1 cellular context compared by ENCODE assay signal in the genomic region with DNA sequence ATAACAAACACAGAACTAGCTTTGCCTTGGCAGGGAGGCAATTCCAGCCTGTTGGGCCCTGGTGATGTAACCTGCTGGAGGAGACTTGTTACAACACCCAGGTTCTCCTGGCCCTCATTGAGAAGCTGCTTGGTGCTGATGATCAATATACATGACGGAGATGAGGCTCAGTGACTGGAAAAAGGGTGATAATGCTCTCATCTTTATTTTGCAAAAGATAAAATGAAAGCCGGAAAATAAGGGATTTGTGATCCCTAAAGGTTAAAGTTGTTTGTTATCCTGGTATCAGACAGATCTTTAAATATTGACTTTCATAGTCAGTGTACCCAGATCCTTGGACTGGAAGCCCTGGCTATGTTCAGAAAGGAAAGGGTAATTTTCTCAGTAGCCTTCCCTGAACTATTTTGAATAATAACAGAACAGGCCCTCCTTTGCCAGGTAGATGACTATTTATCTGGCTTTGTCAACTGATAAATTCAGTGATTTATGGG.
TF ChIP-seq lines count a peak whose summit lies in the region.

No MANE protein-coding gene starts in this region.

TF ChIP-seq in HepG2, 621 proteins besides CTCF, POLR2A, EP300 and RAD21 (continued from another document):
- TF ChIP-seq ZNF318 (CRISPR knock-in tag; IDR thresholded peaks at IDR 0.05) = no peak
- TF ChIP-seq ZNF7 (CRISPR knock-in tag; IDR thresholded peaks at IDR 0.05) = no peak
- TF ChIP-seq, protein P1, sequence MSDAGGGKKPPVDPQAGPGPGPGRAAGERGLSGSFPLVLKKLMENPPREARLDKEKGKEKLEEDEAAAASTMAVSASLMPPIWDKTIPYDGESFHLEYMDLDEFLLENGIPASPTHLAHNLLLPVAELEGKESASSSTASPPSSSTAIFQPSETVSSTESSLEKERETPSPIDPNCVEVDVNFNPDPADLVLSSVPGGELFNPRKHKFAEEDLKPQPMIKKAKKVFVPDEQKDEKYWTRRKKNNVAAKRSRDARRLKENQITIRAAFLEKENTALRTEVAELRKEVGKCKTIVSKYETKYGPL (CRISPR knock-in tag; IDR thresholded peaks at IDR 0.05) = 0 out of 2 replicates have a peak, but pooled peaks have one; percentile 20
- TF ChIP-seq ELF3 (CRISPR knock-in tag; IDR thresholded peaks at IDR 0.05) = peak; percentile 20; the same call in 1 of the 2 replicates
- 0 out of 2 replicates have a peak, but pooled peaks have one; percentile 37 for TF ChIP-seq HMG20B (CRISPR knock-in tag; conservative IDR thresholded peaks at IDR 0.05)
- no peak for TF ChIP-seq ZC3H4 (CRISPR knock-in tag; IDR thresholded peaks at IDR 0.05; ENCODE audit: borderline replicate concordance)
- 0 out of 2 replicates have a peak, but pooled peaks have one; percentile 36 for TF ChIP-seq RCOR2 (CRISPR knock-in tag; IDR thresholded peaks at IDR 0.05)
- TF ChIP-seq TBX2 (CRISPR knock-in tag; IDR thresholded peaks at IDR 0.05; ENCODE audit: borderline replicate concordance) = peak; percentile 73
- TF ChIP-seq SRY (CRISPR knock-in tag; IDR thresholded peaks at IDR 0.05) = no peak
- peak; percentile 39; the same call in 1 of the 2 replicates for TF ChIP-seq GATAD2A (CRISPR knock-in tag; IDR thresholded peaks at IDR 0.05)
- TF ChIP-seq HMG20A (CRISPR knock-in tag; IDR thresholded peaks at IDR 0.05; ENCODE audit: borderline replicate concordance) = peak; percentile 63; the same call in 1 of the 2 replicates
- no peak for TF ChIP-seq MTA3 (CRISPR knock-in tag; IDR thresholded peaks at IDR 0.05)
- peak; percentile 31; the same call in 1 of the 2 replicates for TF ChIP-seq KAT8 (CRISPR knock-in tag; IDR thresholded peaks at IDR 0.05)
- no peak for TF ChIP-seq ARNTL (CRISPR knock-in tag; IDR thresholded peaks at IDR 0.05)
- TF ChIP-seq RXRB (CRISPR knock-in tag; IDR thresholded peaks at IDR 0.05; ENCODE audit: borderline replicate concordance) = 0 out of 2 replicates have a peak, but pooled peaks have one; percentile 23
- no peak for TF ChIP-seq SP1 (IDR thresholded peaks at IDR 0.05)
- TF ChIP-seq SP1 (CRISPR knock-in tag; IDR thresholded peaks at IDR 0.05) = no peak
- TF ChIP-seq ZFP82 (CRISPR knock-in tag; IDR thresholded peaks at IDR 0.05; ENCODE audit: borderline replicate concordance) = no peak
- peak; percentile 51 for TF ChIP-seq ONECUT2 (CRISPR knock-in tag; IDR thresholded peaks at IDR 0.05)
- peak; percentile 80; the same call in 1 of the 2 replicates for TF ChIP-seq FOXJ3 (CRISPR knock-in tag; IDR thresholded peaks at IDR 0.05; ENCODE audit: borderline replicate concordance)
- TF ChIP-seq TBX3 (IDR thresholded peaks at IDR 0.05; ENCODE audit: borderline replicate concordance) = 0 out of 2 replicates have a peak, but pooled peaks have one; percentile 44
- TF ChIP-seq NFIC (IDR thresholded peaks at IDR 0.05; ENCODE audit: low read length) = peak; percentile 21; the same call in 1 of the 2 replicates
- no peak for TF ChIP-seq FOXP1 (IDR thresholded peaks at IDR 0.05)
- peak; percentile 69 for TF ChIP-seq FOXP1 (CRISPR knock-in tag; IDR thresholded peaks at IDR 0.05)
- no peak for TF ChIP-seq ZNF670 (CRISPR knock-in tag; IDR thresholded peaks at IDR 0.05; ENCODE audit: borderline replicate concordance)
- TF ChIP-seq PRPF4 (IDR thresholded peaks at IDR 0.05; ENCODE audit: low read depth, low read length, poor library complexity, severe bottlenecking) = no peak
- no peak for TF ChIP-seq SOX6 (IDR thresholded peaks at IDR 0.05)
- TF ChIP-seq SOX6 (CRISPR knock-in tag; IDR thresholded peaks at IDR 0.05) = peak; percentile 83
- TF ChIP-seq NR2C2 (CRISPR knock-in tag; IDR thresholded peaks at IDR 0.05; ENCODE audit: borderline replicate concordance) = no peak
- TF ChIP-seq PAXIP1 (CRISPR knock-in tag; conservative IDR thresholded peaks at IDR 0.05) = peak; percentile 58; the same call in 1 of the 2 replicates
- no peak for TF ChIP-seq ZNF570 (CRISPR knock-in tag; IDR thresholded peaks at IDR 0.05; ENCODE audit: borderline replicate concordance)
- peak; percentile 55; the same call in 1 of the 2 replicates for TF ChIP-seq BCL6 (CRISPR knock-in tag; IDR thresholded peaks at IDR 0.05)
- 0 out of 2 replicates have a peak, but pooled peaks have one; percentile 21 for TF ChIP-seq FOXP4 (CRISPR knock-in tag; IDR thresholded peaks at IDR 0.05)
- peak; percentile 51; the same call in 1 of the 2 replicates for TF ChIP-seq ZGPAT (CRISPR knock-in tag; IDR thresholded peaks at IDR 0.05)
- TF ChIP-seq PITX1 (CRISPR knock-in tag; IDR thresholded peaks at IDR 0.05) = peak; percentile 74
- TF ChIP-seq IRF1 (CRISPR knock-in tag; IDR thresholded peaks at IDR 0.05; ENCODE audit: low read depth) = no peak
- 0 out of 2 replicates have a peak, but pooled peaks have one; percentile 43 for TF ChIP-seq FOXK1 (CRISPR knock-in tag; IDR thresholded peaks at IDR 0.05; ENCODE audit: borderline replicate concordance, low read depth)
- no peak for TF ChIP-seq ZNF850 (CRISPR knock-in tag; conservative IDR thresholded peaks at IDR 0.05)
